8 cellular contexts compared by ENCODE assay signal in genomic region chr12:92987362-92987761, GRCh38. TPM values are rescaled to one million over a fixed set of nuclear protein-coding genes. Genes with fewer than 3 reads are reported as not detected.
A peak's percentile ranks its signal among the peaks of the same experiment; 100 is the strongest.
DNase-seq lines count a peak whose midpoint lies in the region; ATAC-seq and TF ChIP-seq lines count a peak whose summit lies in the region.

No MANE protein-coding gene starts in this region.

- intact Hi-C loops in Right ventricle myocardium inferior (cut with DNase I) (loop anchor here (1.0 to 5.0 kb wide), 6 partner anchors 125 to 431 kb away; no protein-coding TSS in a partner anchor), cardiac septum (cut with DNase I) (loop anchor here (5.0 kb wide), 3 partner anchors 150 to 430 kb away; no protein-coding TSS in a partner anchor), left ventricle myocardium inferior (cut with micrococcal nuclease) (loop anchor here (2.0 to 5.0 kb wide), 2 partner anchors 409 to 430 kb away; no protein-coding TSS in a partner anchor)

- no peaks in the 10 kb centered on the region for H3K36me3 ChIP-seq in left ventricle myocardium inferior

- H3K9me3 ChIP-seq in left ventricle myocardium inferior (replicated peaks), result peaks cover 14% of the 10 kb centered on the region

- peak overlapping the region; percentile 85 for H3K27ac ChIP-seq in left ventricle myocardium inferior (replicated peaks)

- peak; percentile 71 for TF ChIP-seq CTCF in left ventricle myocardium inferior (IDR thresholded peaks at IDR 0.05; ENCODE audit: borderline replicate concordance)
- TF ChIP-seq CTCF in retinal pigment epithelial cell (conservative IDR thresholded peaks at IDR 0.05; ENCODE audit: low read depth, low read length), result peak; percentile 49

- H3K27me3 ChIP-seq in left ventricle myocardium inferior (ENCODE audit: low read depth), result no peaks in the 10 kb centered on the region

- peaks cover 24% of the 10 kb centered on the region for H3K4me1 ChIP-seq in left ventricle myocardium inferior

- H3K4me3 ChIP-seq in left ventricle myocardium inferior (peak overlapping the region; percentile 2), retinal pigment epithelial cell (ENCODE audit: low read length) (no peak overlapping the region)

- peak; percentile 80 for ATAC-seq in Right ventricle myocardium inferior
- peak; percentile 36 for ATAC-seq in HG03135 (IDR thresholded peaks at IDR 0.05; ENCODE audit: unreplicated experiment)
- ATAC-seq in HG03520 (IDR thresholded peaks at IDR 0.05; ENCODE audit: unreplicated experiment), result no peak

- DNase-seq in Right ventricle myocardium inferior (ENCODE audit: missing footprints) (no peak), cardiac septum (ENCODE audit: low spot score) (no peak), NCI-H460 (ENCODE audit: extremely low read depth, low read depth) (peak; percentile 73), amniotic epithelial cell (ENCODE audit: low read depth) (peak; percentile 82), left ventricle myocardium inferior (no peak), retinal pigment epithelial cell (ENCODE audit: low read depth) (no peak)

RNA-seq across cellular contexts. Expression of gene EEA1, which starts 58.3 kb away (rescaled TPM):
- total RNA-seq in Right ventricle myocardium inferior (25.8 TPM), cardiac septum (34.1 TPM), left ventricle myocardium inferior (23.9 TPM)
- total RNA-seq in NCI-H460 (2014; rRNA removed; shearing (Covaris generic)), result 7.5 and 11.7 TPM in 2 replicates
- polyA plus RNA-seq in NCI-H460 (2014; cell fraction: nucleus; rRNA removed), result 4.6 and 7.5 TPM in 2 replicates

Comparison
In these comparisons a context has a peak if more than half of its experiments do, and no peak if none do; other contexts are left out.
1. DNase-seq: peak in NCI-H460 (single experiment) and amniotic epithelial cell (single experiment); none in Right ventricle myocardium inferior (single experiment), cardiac septum (single experiment), left ventricle myocardium inferior (single experiment) and retinal pigment epithelial cell (single experiment).